8 cellular contexts compared by ENCODE assay signal in the genomic region with DNA sequence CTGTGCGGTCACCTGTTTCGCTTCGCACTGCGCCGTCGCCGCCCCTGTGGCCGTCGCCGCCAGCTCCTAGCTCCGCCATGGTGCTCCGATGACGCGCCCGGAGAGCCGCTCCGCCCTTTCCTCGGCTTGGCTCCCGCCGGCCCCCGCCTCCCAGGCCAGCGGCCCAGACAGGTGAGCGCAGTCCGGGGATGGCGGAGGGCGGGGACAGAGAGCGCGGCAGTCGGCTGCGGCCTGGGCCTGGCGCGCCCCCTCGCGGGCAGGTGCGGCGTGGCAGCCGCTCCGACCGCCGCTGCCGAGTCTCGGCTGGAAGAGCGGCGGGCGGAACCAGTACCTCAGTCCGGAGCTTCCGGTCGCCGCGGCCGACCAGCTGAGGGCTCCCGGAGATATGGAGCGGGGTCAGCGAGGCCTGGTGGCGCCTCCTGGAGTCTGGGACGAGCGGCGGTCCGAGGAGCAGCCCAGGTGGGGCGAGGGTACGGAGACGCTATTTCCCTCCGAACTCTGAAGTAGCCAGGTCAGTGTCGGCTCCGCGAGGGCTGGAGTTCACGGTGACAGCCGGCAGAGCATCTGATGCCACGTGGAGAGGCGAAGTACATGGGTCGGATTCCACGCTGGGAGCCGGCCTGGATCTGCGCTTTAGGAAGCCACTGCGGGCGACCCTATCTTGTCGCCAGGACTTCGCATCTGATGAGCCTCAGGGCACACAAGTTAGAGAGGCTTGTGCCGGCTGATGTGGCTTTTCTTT. TPM values are rescaled to one million over a fixed set of nuclear protein-coding genes. Genes with fewer than 3 reads are reported as not detected.
DNase-seq lines count a peak whose midpoint lies in the region; ATAC-seq and TF ChIP-seq lines count a peak whose summit lies in the region.

A gene (minus strand): TSS at position 93 of the 742 bp plus-strand sequence. CDS start 14 bp downstream, at position 79.

- H3K4me2 ChIP-seq in OCI-LY3 (ENCODE audit: low read length) = peak within 1 kb of the TSS; percentile 64
- H3K4me2 ChIP-seq in fibroblast of lung (ENCODE audit: extremely low read depth, insufficient read depth, low read length) = peak within 1 kb of the TSS; percentile 85

- ATAC-seq in GM19025 (IDR thresholded peaks at IDR 0.05; ENCODE audit: low read depth, unreplicated experiment) (peak; percentile 65), HG03280 (IDR thresholded peaks at IDR 0.05; ENCODE audit: unreplicated experiment) (peak; percentile 84)
- ATAC-seq in natural killer cell treated with Interleukin-12 subunit alpha and Interleukin-12 subunit beta and Interleukin-15 and Interleukin-18, amount 100 ng/mL, for 72 hours = peak; percentile 82 to 89

- no peak within 1 kb of the TSS for H3K27ac Mint-ChIP-seq in natural killer cell treated with Interleukin-12 subunit alpha and Interleukin-12 subunit beta and Interleukin-15 and Interleukin-18, amount 100 ng/mL, for 72 hours

- H2AFZ ChIP-seq in OCI-LY3 (ENCODE audit: low read depth, low read length) = no peak within 1 kb of the TSS
- H2AFZ ChIP-seq in fibroblast of lung (ENCODE audit: low read length) = peak within 1 kb of the TSS; percentile 63

- no peaks in the 10 kb centered on the region for H3K79me2 ChIP-seq in OCI-LY3 (ENCODE audit: low read length)
- H3K79me2 ChIP-seq in fibroblast of lung (ENCODE audit: control insufficient read depth, insufficient read depth, low read length) = no peaks in the 10 kb centered on the region

- H4K20me1 ChIP-seq in OCI-LY3 (ENCODE audit: insufficient read depth, low read length) (no peaks in the 10 kb centered on the region), fibroblast of lung (ENCODE audit: control insufficient read depth, extremely low read depth, insufficient read depth, low read length) (no peaks in the 10 kb centered on the region)

- H3K4me1 ChIP-seq in OCI-LY3 (ENCODE audit: low read length) (no peaks in the 10 kb centered on the region), fibroblast of lung (ENCODE audit: control insufficient read depth, extremely low read depth, insufficient read depth, low read length) (peaks cover 2% of the 10 kb centered on the region), stomach smooth muscle (ENCODE audit: control insufficient read depth, insufficient read depth, low read length) (peaks cover 13% of the 10 kb centered on the region)

- no peaks in the 10 kb centered on the region for H3K36me3 ChIP-seq in OCI-LY3 (replicated peaks; ENCODE audit: low read depth, low read length)
- H3K36me3 ChIP-seq in fibroblast of lung (ENCODE audit: control insufficient read depth, insufficient read depth, low read length) = no peaks in the 10 kb centered on the region
- H3K36me3 ChIP-seq in stomach smooth muscle (ENCODE audit: control insufficient read depth in 2 of 2, insufficient read depth in 2 of 2, low read length in 2 of 2) = peaks cover 0 to under 1% of the 10 kb centered on the region in 2 donors

- TF ChIP-seq CTCF in AG09309 (IDR thresholded peaks at IDR 0.05; ENCODE audit: control insufficient read depth, insufficient read depth, low read depth, low read length, missing control alignments) (peak; percentile 38), OCI-LY3 (IDR thresholded peaks at IDR 0.05; ENCODE audit: low read depth, low read length) (peak; percentile 64), fibroblast of lung (conservative IDR thresholded peaks at IDR 0.05 in 1 of 2, IDR thresholded peaks at IDR 0.05 in 1 of 2; ENCODE audit: low read depth in 1 of 2, low read length in 2 of 2) (peak; percentile 36 to 75)

- peaks cover 16 to 32% of the 10 kb centered on the region in 2 donors for H3K27me3 Mint-ChIP-seq in natural killer cell treated with Interleukin-12 subunit alpha and Interleukin-12 subunit beta and Interleukin-15 and Interleukin-18, amount 100 ng/mL, for 72 hours

- H3K27me3 ChIP-seq in OCI-LY3 (ENCODE audit: low read depth, low read length) = no peaks in the 10 kb centered on the region
- no peaks in the 10 kb centered on the region for H3K27me3 ChIP-seq in fibroblast of lung (ENCODE audit: control insufficient read depth, insufficient read depth, low read length)
- H3K27me3 ChIP-seq in stomach smooth muscle (ENCODE audit: control insufficient read depth in 1 of 2, insufficient read depth in 2 of 2, low read length in 2 of 2) = peaks cover 17 to 50% of the 10 kb centered on the region in 2 donors

- peak within 1 kb of the TSS; percentile 76 for H3K4me3 Mint-ChIP-seq in natural killer cell treated with Interleukin-12 subunit alpha and Interleukin-12 subunit beta and Interleukin-15 and Interleukin-18, amount 100 ng/mL, for 72 hours

- no peak within 1 kb of the TSS for H3K27ac ChIP-seq in OCI-LY3 (ENCODE audit: low read length)
- H3K27ac ChIP-seq in fibroblast of lung (ENCODE audit: insufficient read depth, low read length) = no peak within 1 kb of the TSS
- no peak within 1 kb of the TSS for H3K27ac ChIP-seq in stomach smooth muscle (ENCODE audit: low read length)

- no peaks in the 10 kb centered on the region for H3K9me3 Mint-ChIP-seq in natural killer cell treated with Interleukin-12 subunit alpha and Interleukin-12 subunit beta and Interleukin-15 and Interleukin-18, amount 100 ng/mL, for 72 hours

- H3K4me3 ChIP-seq in AG09309 (ENCODE audit: control insufficient read depth, low read depth, low read length) (peak within 1 kb of the TSS; percentile 52), OCI-LY3 (ENCODE audit: low read length) (peak within 1 kb of the TSS; percentile 84), fibroblast of lung (replicated peaks in 1 of 4; ENCODE audit: control extremely low read depth in 1 of 4, insufficient read depth in 1 of 4, low read depth in 3 of 4, low read length in 4 of 4) (peak within 1 kb of the TSS; percentile 41 to 70 (median 51)), stomach smooth muscle (ENCODE audit: low read length in 2 of 2) (peak within 1 kb of the TSS; percentile 61 to 77)

- H3K9me3 ChIP-seq in OCI-LY3 (ENCODE audit: insufficient read depth, low read length) = no peaks in the 10 kb centered on the region
- no peaks in the 10 kb centered on the region for H3K9me3 ChIP-seq in fibroblast of lung (ENCODE audit: control insufficient read depth, insufficient read depth, low read depth, low read length)
- H3K9me3 ChIP-seq in stomach smooth muscle (ENCODE audit: control insufficient read depth in 2 of 2, low read length in 2 of 2) = no peaks in the 10 kb centered on the region

- H3K9ac ChIP-seq in OCI-LY3 (ENCODE audit: low read length) (no peak within 1 kb of the TSS), fibroblast of lung (ENCODE audit: insufficient read depth, low read length) (peak within 1 kb of the TSS; percentile 34), stomach smooth muscle (ENCODE audit: low read length in 2 of 2) (peak within 1 kb of the TSS in 1 of 2 donors; percentile 37)

- H3K36me3 Mint-ChIP-seq in natural killer cell treated with Interleukin-12 subunit alpha and Interleukin-12 subunit beta and Interleukin-15 and Interleukin-18, amount 100 ng/mL, for 72 hours = no peaks in the 10 kb centered on the region

- H3K4me1 Mint-ChIP-seq in natural killer cell treated with Interleukin-12 subunit alpha and Interleukin-12 subunit beta and Interleukin-15 and Interleukin-18, amount 100 ng/mL, for 72 hours (ENCODE audit: low read depth in 2 of 2) = peaks cover 0 to 5% of the 10 kb centered on the region in 2 donors

- no peak for DNase-seq in AG09309 (ENCODE audit: low read depth)
- peak; percentile 68 to 79 for DNase-seq in activated T-cell treated with anti-CD3 and anti-CD28 coated beads, Interleukin-2, amount 50 U/mL, for 48 hours
- peak in 1 of 2 donors; percentile 27 for DNase-seq in fibroblast of lung (ENCODE audit: low read depth in 2 of 2)
- DNase-seq in natural killer cell treated with Interleukin-12 subunit alpha and Interleukin-12 subunit beta and Interleukin-15 and Interleukin-18, amount 100 ng/mL, for 72 hours (ENCODE audit: low spot score) = peak; percentile 66

RNA-seq across cellular contexts. Expression of the gene that starts here (rescaled TPM):
- 0.77 and 1.5 TPM in 2 replicates for total RNA-seq in fibroblast of lung
- polyA plus RNA-seq in fibroblast of lung = 0.34 and 0.40 TPM in 2 replicates
- polyA plus RNA-seq in fibroblast of lung (2012) = 0.41 and 0.43 TPM in 2 replicates
- 0.35 TPM in 1 of 2 replicates, not detected in the other for polyA minus RNA-seq in fibroblast of lung (ENCODE audit: low replicate concordance)
- under 1 TPM; 0.73 to 0.83 TPM for total RNA-seq in natural killer cell treated with Interleukin-12 subunit alpha and Interleukin-12 subunit beta and Interleukin-15 and Interleukin-18, amount 100 ng/mL, for 72 hours

Comparison
In these comparisons a context has a peak if more than half of its experiments do, and no peak if none do; other contexts are left out.
1. Peak in DNase-seq and ATAC-seq in natural killer cell treated with Interleukin-12 subunit alpha and Interleukin-12 subunit beta and Interleukin-15 and Interleukin-18, amount 100 ng/mL, for 72 hours; RNA of the gene not detected or under 1 TPM.